Comparison of ENCODE assay signal across 11 cellular contexts in genomic region chr4:76607266-76607799, GRCh38.
A peak's percentile ranks its signal among the peaks of the same experiment; 100 is the strongest.
DNase-seq lines count a peak whose midpoint lies in the region; ATAC-seq and TF ChIP-seq lines count a peak whose summit lies in the region.
"Had no signal": no experiment of that assay in that cellular context is flagged by ENCODE, and none has a peak within 500 bp of the region (broad histone marks: within the 10 kb centered on the region; RNA-seq: fewer than 3 reads in every experiment).

No MANE protein-coding gene starts in this region.

- H3K9me3 ChIP-seq in heart left ventricle (no peaks in the 10 kb centered on the region), esophagus squamous epithelium (no peaks in the 10 kb centered on the region), prostate gland (no peaks in the 10 kb centered on the region)
- H3K9me3 ChIP-seq: A549 had no signal

- TF ChIP-seq POLR2A in heart left ventricle (IDR thresholded peaks at IDR 0.05) (no peak), esophagus squamous epithelium (IDR thresholded peaks at IDR 0.05) (no peak), prostate gland (IDR thresholded peaks at IDR 0.05) (no peak)

- ATAC-seq in left ventricle myocardium superior: peak; percentile 15
- ATAC-seq in heart left ventricle: no peak
- peak; percentile 80 for ATAC-seq in HG03039 (IDR thresholded peaks at IDR 0.05; ENCODE audit: unreplicated experiment)
- ATAC-seq: A549 had no signal

- no peaks in the 10 kb centered on the region for H3K36me3 ChIP-seq in heart left ventricle
- no peaks in the 10 kb centered on the region for H3K36me3 ChIP-seq in esophagus squamous epithelium
- no peaks in the 10 kb centered on the region for H3K36me3 ChIP-seq in prostate gland

- H3K27ac ChIP-seq in heart left ventricle (peak overlapping the region in 3 of 12 donors; percentile 11 to 41 (median 15)), esophagus squamous epithelium (no peak overlapping the region), substantia nigra (ENCODE audit: low read depth, low read length, poor library complexity, severe bottlenecking) (no peak overlapping the region), prostate gland (no peak overlapping the region)
- H3K27ac ChIP-seq: A549 had no signal

- intact Hi-C loops in left ventricle myocardium superior (cut with micrococcal nuclease): no loop called here
- intact Hi-C loops in heart left ventricle (cut with DNase I): no loop called here
- intact Hi-C loops in esophagus squamous epithelium (cut with DNase I): no loop called here
- intact Hi-C loops in prostate gland (cut with DNase I): no loop called here

- no peak overlapping the region for H3K4me3 ChIP-seq in heart left ventricle
- H3K4me3 ChIP-seq in esophagus squamous epithelium: no peak overlapping the region
- no peak overlapping the region for H3K4me3 ChIP-seq in prostate gland
- H3K4me3 ChIP-seq: A549 had no signal

- no peak for TF ChIP-seq CTCF in heart left ventricle (IDR thresholded peaks at IDR 0.05)
- TF ChIP-seq CTCF in esophagus squamous epithelium (IDR thresholded peaks at IDR 0.05): no peak
- TF ChIP-seq CTCF in prostate gland (IDR thresholded peaks at IDR 0.05): no peak

- H3K4me1 ChIP-seq in heart left ventricle (peaks cover 0 to 54% (median 17%) of the 10 kb centered on the region in 12 donors), esophagus squamous epithelium (peaks cover 0 to 17% (median 0%) of the 10 kb centered on the region in 3 donors), prostate gland (replicated peaks) (no peaks in the 10 kb centered on the region)

- H3K27me3 ChIP-seq in heart left ventricle: no peaks in the 10 kb centered on the region
- no peaks in the 10 kb centered on the region for H3K27me3 ChIP-seq in esophagus squamous epithelium
- H3K27me3 ChIP-seq in prostate gland (replicated peaks; ENCODE audit: insufficient read depth): no peaks in the 10 kb centered on the region

- WGBS in heart left ventricle, 4 donors: 25 to 35% (median 27%) methylated on average over 3 of the region's 3 CpGs
- 41 to 60% methylated on average over 3 of the region's 3 CpGs for WGBS in esophagus squamous epithelium, 2 donors
- 33% methylated on average over 3 of the region's 3 CpGs for WGBS in prostate gland

- DNase-seq in left ventricle myocardium superior (no peak), heart left ventricle (no peak), amniotic epithelial cell (ENCODE audit: low read depth) (peak; percentile 88), esophagus squamous epithelium (lab: John Stamatoyannopoulos, UW) (no peak), substantia nigra (lab: John Stamatoyannopoulos, UW) (no peak), prostate gland (ENCODE audit: low spot score) (no peak), T-helper 2 cell (no peak)
- DNase-seq: activated CD4-positive, alpha-beta T cell treated with anti-CD3 and anti-CD28 coated beads for 48 hours; KBM-7 had no signal

Comparison
In these comparisons a context has a peak if more than half of its experiments do, and no peak if none do; other contexts are left out.
1. ATAC-seq: peak in left ventricle myocardium superior (single experiment) and HG03039 (single experiment); none in heart left ventricle (0 of 4).